Comparison of ENCODE assay signal across 9 cellular contexts in genomic region chr9:110050925-110051355, GRCh38.
DNase-seq lines count a peak whose midpoint lies in the region; ATAC-seq and TF ChIP-seq lines count a peak whose summit lies in the region.
"Had no signal": no experiment of that assay in that cellular context is flagged by ENCODE, and none has a peak within 500 bp of the region (broad histone marks: within the 10 kb centered on the region; RNA-seq: fewer than 3 reads in every experiment).

No MANE protein-coding gene starts in this region.

- H3K4me1 ChIP-seq in left ventricle myocardium inferior = peaks cover 90% of the 10 kb centered on the region
- peaks cover 16% of the 10 kb centered on the region for H3K4me1 ChIP-seq in upper lobe of right lung

- ATAC-seq in GM19455 (IDR thresholded peaks at IDR 0.05; ENCODE audit: unreplicated experiment) (peak; percentile 43), HG03565 (IDR thresholded peaks at IDR 0.05; ENCODE audit: unreplicated experiment) (peak; percentile 52), upper lobe of right lung (peak; percentile 42)

- peak overlapping the region; percentile 91 for H3K27ac ChIP-seq in left ventricle myocardium inferior (replicated peaks)
- H3K27ac ChIP-seq in upper lobe of right lung = no peak overlapping the region
- H3K27ac ChIP-seq: VCaP had no signal

- H3K36me3 Mint-ChIP-seq in Calu3 (ENCODE audit: insufficient read depth, unreplicated experiment) = peaks cover 19% of the 10 kb centered on the region

- CTCF ChIA-PET in Calu3 (lab: Charles Lee) = no interaction called here

- no peak overlapping the region for H3K27ac Mint-ChIP-seq in Calu3 (ENCODE audit: unreplicated experiment)

- peak overlapping the region; percentile 71 for H3K4me3 Mint-ChIP-seq in Calu3 (ENCODE audit: low read depth, unreplicated experiment)

- H3K36me3 ChIP-seq in left ventricle myocardium inferior (peaks cover 4% of the 10 kb centered on the region), upper lobe of right lung (no peaks in the 10 kb centered on the region)

- H3K9me3 ChIP-seq in left ventricle myocardium inferior (replicated peaks) (no peaks in the 10 kb centered on the region), upper lobe of right lung (no peaks in the 10 kb centered on the region)

- DNase-seq in Calu3 = no peak
- DNase-seq in left ventricle myocardium inferior = no peak
- no peak for DNase-seq in upper lobe of right lung
- no peak for DNase-seq in UCSD-AML1 (lab: John Stamatoyannopoulos, UW; ENCODE audit: unreplicated experiment)
- DNase-seq in NCI-H2171 treated with DMSO at 0.1 percent for 48 hours (lab: John Stamatoyannopoulos, UW) = no peak

- TF ChIP-seq CTCF in Calu3 (IDR thresholded peaks at IDR 0.05; ENCODE audit: unreplicated experiment) = no peak
- no peak for TF ChIP-seq CTCF in WI38 (IDR thresholded peaks at IDR 0.05; ENCODE audit: low read depth, low read length)
- no peak for TF ChIP-seq CTCF in left ventricle myocardium inferior (IDR thresholded peaks at IDR 0.05; ENCODE audit: borderline replicate concordance)
- no peak for TF ChIP-seq CTCF in upper lobe of right lung (IDR thresholded peaks at IDR 0.05)

- H3K27me3 ChIP-seq in left ventricle myocardium inferior (ENCODE audit: low read depth) = no peaks in the 10 kb centered on the region
- H3K27me3 ChIP-seq in upper lobe of right lung = peaks cover 9% of the 10 kb centered on the region

- H3K4me1 Mint-ChIP-seq in Calu3 (ENCODE audit: low read depth, unreplicated experiment) = peaks cover 12% of the 10 kb centered on the region

- peak overlapping the region; percentile 98 for H3K4me3 ChIP-seq in WI38 (ENCODE audit: low read depth, low read length)
- peak overlapping the region; percentile 87 for H3K4me3 ChIP-seq in left ventricle myocardium inferior
- peak overlapping the region; percentile 70 for H3K4me3 ChIP-seq in upper lobe of right lung

- H3K27me3 Mint-ChIP-seq in Calu3 (ENCODE audit: unreplicated experiment) = no peaks in the 10 kb centered on the region

- intact Hi-C loops in Calu3 (cut with micrococcal nuclease; ENCODE audit: unreplicated experiment) (no loop called here), left ventricle myocardium inferior (cut with micrococcal nuclease) (loop anchor here (10.0 kb wide), 1 partner anchor 146 kb away; no protein-coding TSS in a partner anchor), upper lobe of right lung (cut with DNase I) (no loop called here)

- H3K9me3 Mint-ChIP-seq in Calu3 (ENCODE audit: low read depth, unreplicated experiment) = no peaks in the 10 kb centered on the region

- BruUV-seq in Calu3 (replicated peaks; lab: Mats Ljungman, UMichigan) = no TSS peak
